ENCODE assay signal across 9 cellular contexts in genomic region chr4:163048447-163048846, GRCh38.
DNase-seq lines count a peak whose midpoint lies in the region; ATAC-seq and TF ChIP-seq lines count a peak whose summit lies in the region.
"Had no signal": no experiment of that assay in that cellular context is flagged by ENCODE, and none has a peak within 500 bp of the region (broad histone marks: within the 10 kb centered on the region; RNA-seq: fewer than 3 reads in every experiment).

No MANE protein-coding gene starts in this region.

- H3K9me3 ChIP-seq in cardiac muscle cell (ENCODE audit: low read depth), result no peaks in the 10 kb centered on the region
- H3K9me3 ChIP-seq in GM23248 (ENCODE audit: low read depth), result no peaks in the 10 kb centered on the region
- H3K9me3 ChIP-seq in adrenal gland (replicated peaks in 1 of 3), result no peaks in the 10 kb centered on the region
- H3K9me3 ChIP-seq in liver (ENCODE audit: control insufficient read depth in 4 of 4, low read length in 3 of 4), result no peaks in the 10 kb centered on the region

- in situ Hi-C loops in GM23248 (cut with MboI), result loop anchor here (25.0 kb wide), 1 partner anchor 536 kb away; no protein-coding TSS in a partner anchor

- no peak overlapping the region for H3K4me2 ChIP-seq in GM23248 (ENCODE audit: unreplicated experiment)

- no peaks in the 10 kb centered on the region for H3K9me3 Mint-ChIP-seq in T-helper 2 cell treated with Interferon-gamma antibody and Interleukin-4, amounts not matched to agents 5 μg/mL and 100 μg/mL, for 36 hours
- H3K9me3 Mint-ChIP-seq: stimulated activated naive CD8-positive, alpha-beta T cell treated with anti-CD3 and anti-CD28 coated beads, Interleukin-15, Interleukin-2, amounts not matched to agents 100 ng/mL and 50 ng/mL, for 24 hours had no signal

- H4K20me1 ChIP-seq in GM23248 (ENCODE audit: insufficient read depth), result no peaks in the 10 kb centered on the region

- H3K9ac ChIP-seq in GM23248, result no peak overlapping the region
- H3K9ac ChIP-seq in liver (ENCODE audit: low read depth in 1 of 2, low read length in 2 of 2), result no peak overlapping the region

- WGBS in GM23248 (ENCODE audit: low coverage in 1 of 2, low lambda C conversion rate in 2 of 2, missing lambda C conversion rate in 2 of 2), 2 experiments, result 48 to 59% methylated on average over 3 of the region's 3 CpGs
- 57 to 69% (median 59%) methylated on average over 3 of the region's 3 CpGs for WGBS in adrenal gland, 4 donors
- 48% methylated on average over 3 of the region's 3 CpGs for WGBS in liver

- H3K36me3 ChIP-seq in cardiac muscle cell (no peaks in the 10 kb centered on the region), GM23248 (ENCODE audit: low read depth) (no peaks in the 10 kb centered on the region), adrenal gland (replicated peaks in 1 of 2) (no peaks in the 10 kb centered on the region), liver (ENCODE audit: control insufficient read depth in 4 of 4, insufficient read depth in 3 of 4, low read depth in 1 of 4, low read length in 3 of 4) (no peaks in the 10 kb centered on the region)

- no peak for TF ChIP-seq POLR2A in adrenal gland (IDR thresholded peaks at IDR 0.05)

- peak; percentile 56 for TF ChIP-seq RAD21 in Ishikawa (IDR thresholded peaks at IDR 0.05; ENCODE audit: low read depth)
- TF ChIP-seq RAD21 in liver (IDR thresholded peaks at IDR 0.05), result peak; percentile 67 to 78

- H3K4me1 Mint-ChIP-seq in T-helper 2 cell treated with Interferon-gamma antibody and Interleukin-4, amounts not matched to agents 5 μg/mL and 100 μg/mL, for 36 hours (ENCODE audit: low read depth), result no peaks in the 10 kb centered on the region

- H3K79me2 ChIP-seq in GM23248 (ENCODE audit: insufficient read depth), result no peaks in the 10 kb centered on the region

- no peak overlapping the region for H2AFZ ChIP-seq in GM23248

- no peak overlapping the region for H3K4me3 Mint-ChIP-seq in T-helper 2 cell treated with Interferon-gamma antibody and Interleukin-4, amounts not matched to agents 5 μg/mL and 100 μg/mL, for 36 hours
- H3K4me3 Mint-ChIP-seq: stimulated activated naive CD8-positive, alpha-beta T cell treated with anti-CD3 and anti-CD28 coated beads, Interleukin-15, Interleukin-2, amounts not matched to agents 100 ng/mL and 50 ng/mL, for 24 hours had no signal

- H3K27ac ChIP-seq in cardiac muscle cell, result no peak overlapping the region
- H3K27ac ChIP-seq in GM23248, result no peak overlapping the region
- H3K27ac ChIP-seq in adrenal gland, result no peak overlapping the region
- no peak overlapping the region for H3K27ac ChIP-seq in liver (ENCODE audit: low read depth in 1 of 2, low read length in 2 of 2)

- no peak overlapping the region for H3K27ac Mint-ChIP-seq in T-helper 2 cell treated with Interferon-gamma antibody and Interleukin-4, amounts not matched to agents 5 μg/mL and 100 μg/mL, for 36 hours
- H3K27ac Mint-ChIP-seq: stimulated activated naive CD8-positive, alpha-beta T cell treated with anti-CD3 and anti-CD28 coated beads, Interleukin-15, Interleukin-2, amounts not matched to agents 100 ng/mL and 50 ng/mL, for 24 hours had no signal

- TF ChIP-seq CTCF in cardiac muscle cell (IDR thresholded peaks at IDR 0.05; ENCODE audit: low read depth, low read length), result peak; percentile 50
- TF ChIP-seq CTCF in adrenal gland (IDR thresholded peaks at IDR 0.05), result peak; percentile 28 to 55 (median 51)
- peak; percentile 51 for TF ChIP-seq CTCF in liver (IDR thresholded peaks at IDR 0.05; ENCODE audit: low read depth, low read length, missing input control)

- no peaks in the 10 kb centered on the region for H3K27me3 Mint-ChIP-seq in T-helper 2 cell treated with Interferon-gamma antibody and Interleukin-4, amounts not matched to agents 5 μg/mL and 100 μg/mL, for 36 hours (ENCODE audit: low read depth)

- peak; percentile 25 to 46 for DNase-seq in cardiac muscle cell (ENCODE audit: low read depth in 1 of 2, low spot score in 1 of 2)
- no peak for DNase-seq in left ventricle myocardium superior
- peak; percentile 67 for DNase-seq in GM23248
- peak in 6 of 7 donors; percentile 24 to 61 (median 47) for DNase-seq in adrenal gland
- DNase-seq in T-helper 2 cell treated with Interferon-gamma antibody and Interleukin-4, amounts not matched to agents 5 μg/mL and 100 μg/mL, for 36 hours (ENCODE audit: low spot score), result no peak

- ATAC-seq in left ventricle myocardium superior, result no peak
- ATAC-seq in esophagus mucosa, result no peak

- TF ChIP-seq EP300 in Ishikawa (IDR thresholded peaks at IDR 0.05; ENCODE audit: borderline replicate concordance), result no peak

- no peaks in the 10 kb centered on the region for H3K27me3 ChIP-seq in cardiac muscle cell
- H3K27me3 ChIP-seq in GM23248 (replicated peaks; ENCODE audit: insufficient read depth), result 0 out of 2 replicates have a peak, but pooled peaks cover 8% of the 10 kb centered on the region
- no peaks in the 10 kb centered on the region for H3K27me3 ChIP-seq in adrenal gland
- H3K27me3 ChIP-seq in liver (ENCODE audit: control insufficient read depth in 4 of 4, insufficient read depth in 4 of 4, low read length in 3 of 4), result peaks cover 0 to 6% (median 0%) of the 10 kb centered on the region in 4 donors

- intact Hi-C loops in left ventricle myocardium superior (cut with micrococcal nuclease), result no loop called here
- intact Hi-C loops in adrenal gland (cut with DNase I), result no loop called here

- H3K4me1 ChIP-seq in cardiac muscle cell (ENCODE audit: low read depth) (no peaks in the 10 kb centered on the region), GM23248 (ENCODE audit: insufficient read depth) (no peaks in the 10 kb centered on the region), adrenal gland (replicated peaks in 1 of 2) (no peaks in the 10 kb centered on the region), liver (ENCODE audit: control insufficient read depth in 4 of 4, insufficient read depth in 4 of 4, low read length in 3 of 4) (no peaks in the 10 kb centered on the region)

- H3K9me2 ChIP-seq in GM23248 (ENCODE audit: insufficient read depth), result no peaks in the 10 kb centered on the region

- H3K4me3 ChIP-seq in cardiac muscle cell (no peak overlapping the region), GM23248 (no peak overlapping the region), adrenal gland (no peak overlapping the region), liver (ENCODE audit: low read depth in 1 of 3, low read length in 3 of 3) (no peak overlapping the region)

- no peaks in the 10 kb centered on the region for H3K36me3 Mint-ChIP-seq in T-helper 2 cell treated with Interferon-gamma antibody and Interleukin-4, amounts not matched to agents 5 μg/mL and 100 μg/mL, for 36 hours (ENCODE audit: low read depth)

- no peaks in the 10 kb centered on the region for H3F3A ChIP-seq in GM23248 (ENCODE audit: insufficient read depth)

TF ChIP-seq in Ishikawa, 13 proteins besides CTCF, POLR2A, EP300 and RAD21 (continues in another document):
- TF ChIP-seq TAF1 (IDR thresholded peaks at IDR 0.05; ENCODE audit: low read depth), result no peak
- no peak for TF ChIP-seq MAX (IDR thresholded peaks at IDR 0.05)
- TF ChIP-seq USF1 (IDR thresholded peaks at IDR 0.05), result no peak

TF ChIP-seq in liver, 16 proteins besides CTCF, POLR2A, EP300 and RAD21:
- no peak for TF ChIP-seq HNF4G (IDR thresholded peaks at IDR 0.05)
- TF ChIP-seq FOXA2 (IDR thresholded peaks at IDR 0.05), result no peak

Comparison
In these comparisons a context has a peak if more than half of its experiments do, and no peak if none do; other contexts are left out.
1. DNase-seq: peak in cardiac muscle cell (2 of 2), GM23248 (single experiment) and adrenal gland (6 of 7); none in left ventricle myocardium superior (single experiment) and T-helper 2 cell treated with Interferon-gamma antibody and Interleukin-4, amounts not matched to agents 5 μg/mL and 100 μg/mL, for 36 hours (single experiment).
2. Peak in every context shown above with its lines, with median percentiles within 50 percentile points of each other: CTCF ChIP-seq.